In genomic region chr14:31283153-31283552, GRCh38 we compare ENCODE assay signal across 20 cellular contexts.
DNase-seq lines count a peak whose midpoint lies in the region; ATAC-seq lines count a peak whose summit lies in the region.
"Had no signal": no experiment of that assay in that cellular context is flagged by ENCODE, and none has a peak within 500 bp of the region (broad histone marks: within the 10 kb centered on the region; RNA-seq: fewer than 3 reads in every experiment).

No MANE protein-coding gene starts in this region.

- intact Hi-C loops in dendritic cell treated with granulocyte-macrophage colony-stimulating factor and Interleukin-4, amounts not matched to agents 40 ng/mL and 50 ng/mL, for 4 days (cut with micrococcal nuclease) = no loop called here
- intact Hi-C loops in activated T-helper 2 cell treated with anti-CD3 and anti-CD28 coated beads, Interferon-gamma antibody, Interleukin-2, Interleukin-4, amounts not matched to agents 10 μg/mL and 5 μg/mL and 100 μg/mL, durations not matched to agents 14 hours and 24 hours and 36 hours (cut with micrococcal nuclease) = loop anchor here (2.0 kb wide), 1 partner anchor 74 kb away; no protein-coding TSS in a partner anchor

- H3K9me3 Mint-ChIP-seq in dendritic cell treated with granulocyte-macrophage colony-stimulating factor and Interleukin-4, amounts not matched to agents 40 ng/mL and 50 ng/mL, for 4 days = peaks cover 9% of the 10 kb centered on the region
- H3K9me3 Mint-ChIP-seq in activated T-helper 2 cell treated with anti-CD3 and anti-CD28 coated beads, Interferon-gamma antibody, Interleukin-2, Interleukin-4, amounts not matched to agents 10 μg/mL and 5 μg/mL and 100 μg/mL, durations not matched to agents 14 hours and 24 hours and 36 hours = peaks cover 11% of the 10 kb centered on the region
- peaks cover 14% of the 10 kb centered on the region for H3K9me3 Mint-ChIP-seq in activated CD4-positive, alpha-beta memory T cell treated with anti-CD3 and anti-CD28 coated beads, Interleukin-2, amount 10 ng/mL, durations not matched to agents 7 days and 5 days
- H3K9me3 Mint-ChIP-seq: activated CD8-positive, alpha-beta T cell treated with anti-CD3 and anti-CD28 coated beads for 36 hours; effector memory CD8-positive, alpha-beta T cell; HFFc6 had no signal

- no peak overlapping the region for H3K4me3 Mint-ChIP-seq in dendritic cell treated with granulocyte-macrophage colony-stimulating factor and Interleukin-4, amounts not matched to agents 40 ng/mL and 50 ng/mL, for 4 days
- H3K4me3 Mint-ChIP-seq in activated T-helper 2 cell treated with anti-CD3 and anti-CD28 coated beads, Interferon-gamma antibody, Interleukin-2, Interleukin-4, amounts not matched to agents 10 μg/mL and 5 μg/mL and 100 μg/mL, durations not matched to agents 14 hours and 24 hours and 36 hours (ENCODE audit: low read depth) = no peak overlapping the region
- H3K4me3 Mint-ChIP-seq in activated CD4-positive, alpha-beta memory T cell treated with anti-CD3 and anti-CD28 coated beads, Interleukin-2, amount 10 ng/mL, durations not matched to agents 7 days and 5 days = no peak overlapping the region
- H3K4me3 Mint-ChIP-seq: activated CD8-positive, alpha-beta T cell treated with anti-CD3 and anti-CD28 coated beads for 36 hours; activated naive CD4-positive, alpha-beta T cell treated with anti-CD3 and anti-CD28 coated beads, Interleukin-2, amount 10 ng/mL, durations not matched to agents 7 days and 5 days; activated T-cell treated with anti-CD3 and anti-CD28 coated beads, Interleukin-2, amount 50 U/mL, for 24 hours; CD4-positive, alpha-beta T cell; effector memory CD8-positive, alpha-beta T cell; HFFc6 had no signal

- CTCF ChIA-PET in activated CD4-positive, alpha-beta memory T cell treated with anti-CD3 and anti-CD28 coated beads, Interleukin-2, amount 10 ng/mL, durations not matched to agents 7 days and 5 days (lab: Charles Lee) = no interaction called here

- peaks cover 8% of the 10 kb centered on the region for H3K4me1 Mint-ChIP-seq in dendritic cell treated with granulocyte-macrophage colony-stimulating factor and Interleukin-4, amounts not matched to agents 40 ng/mL and 50 ng/mL, for 4 days (ENCODE audit: low read depth)
- peaks cover 5% of the 10 kb centered on the region for H3K4me1 Mint-ChIP-seq in activated T-helper 2 cell treated with anti-CD3 and anti-CD28 coated beads, Interferon-gamma antibody, Interleukin-2, Interleukin-4, amounts not matched to agents 10 μg/mL and 5 μg/mL and 100 μg/mL, durations not matched to agents 14 hours and 24 hours and 36 hours (ENCODE audit: low read depth)
- H3K4me1 Mint-ChIP-seq in activated CD4-positive, alpha-beta memory T cell treated with anti-CD3 and anti-CD28 coated beads, Interleukin-2, amount 10 ng/mL, durations not matched to agents 7 days and 5 days = peaks cover 9% of the 10 kb centered on the region

- peak overlapping the region; percentile 89 for H3K27ac Mint-ChIP-seq in dendritic cell treated with granulocyte-macrophage colony-stimulating factor and Interleukin-4, amounts not matched to agents 40 ng/mL and 50 ng/mL, for 4 days
- H3K27ac Mint-ChIP-seq in activated T-helper 2 cell treated with anti-CD3 and anti-CD28 coated beads, Interferon-gamma antibody, Interleukin-2, Interleukin-4, amounts not matched to agents 10 μg/mL and 5 μg/mL and 100 μg/mL, durations not matched to agents 14 hours and 24 hours and 36 hours = no peak overlapping the region
- H3K27ac Mint-ChIP-seq in activated CD4-positive, alpha-beta memory T cell treated with anti-CD3 and anti-CD28 coated beads, Interleukin-2, amount 10 ng/mL, durations not matched to agents 7 days and 5 days = no peak overlapping the region
- H3K27ac Mint-ChIP-seq: activated CD8-positive, alpha-beta T cell treated with anti-CD3 and anti-CD28 coated beads for 36 hours; activated naive CD4-positive, alpha-beta T cell treated with anti-CD3 and anti-CD28 coated beads, Interleukin-2, amount 10 ng/mL, durations not matched to agents 7 days and 5 days; activated T-cell treated with anti-CD3 and anti-CD28 coated beads, Interleukin-2, amount 50 U/mL, for 24 hours; CD4-positive, alpha-beta T cell; effector memory CD8-positive, alpha-beta T cell had no signal

- peak; percentile 9 for ATAC-seq in GM18861 (IDR thresholded peaks at IDR 0.05; ENCODE audit: unreplicated experiment)
- ATAC-seq in GM21529 (IDR thresholded peaks at IDR 0.05; ENCODE audit: unreplicated experiment) = peak; percentile 21
- ATAC-seq in HG03280 (IDR thresholded peaks at IDR 0.05; ENCODE audit: unreplicated experiment) = peak; percentile 30
- ATAC-seq in HG02588 (IDR thresholded peaks at IDR 0.05; ENCODE audit: unreplicated experiment) = no peak
- ATAC-seq: activated CD8-positive, alpha-beta T cell treated with anti-CD3 and anti-CD28 coated beads for 36 hours; effector memory CD8-positive, alpha-beta T cell had no signal

- peaks cover 8% of the 10 kb centered on the region for H3K36me3 Mint-ChIP-seq in dendritic cell treated with granulocyte-macrophage colony-stimulating factor and Interleukin-4, amounts not matched to agents 40 ng/mL and 50 ng/mL, for 4 days (ENCODE audit: low read depth)
- no peaks in the 10 kb centered on the region for H3K36me3 Mint-ChIP-seq in activated T-helper 2 cell treated with anti-CD3 and anti-CD28 coated beads, Interferon-gamma antibody, Interleukin-2, Interleukin-4, amounts not matched to agents 10 μg/mL and 5 μg/mL and 100 μg/mL, durations not matched to agents 14 hours and 24 hours and 36 hours (ENCODE audit: low read depth)
- H3K36me3 Mint-ChIP-seq in activated CD4-positive, alpha-beta memory T cell treated with anti-CD3 and anti-CD28 coated beads, Interleukin-2, amount 10 ng/mL, durations not matched to agents 7 days and 5 days (ENCODE audit: low read depth) = no peaks in the 10 kb centered on the region
- H3K36me3 Mint-ChIP-seq: activated naive CD4-positive, alpha-beta T cell treated with anti-CD3 and anti-CD28 coated beads, Interleukin-2, amount 10 ng/mL, durations not matched to agents 7 days and 5 days had no signal

- no peaks in the 10 kb centered on the region for H3K27me3 Mint-ChIP-seq in dendritic cell treated with granulocyte-macrophage colony-stimulating factor and Interleukin-4, amounts not matched to agents 40 ng/mL and 50 ng/mL, for 4 days
- H3K27me3 Mint-ChIP-seq in activated T-helper 2 cell treated with anti-CD3 and anti-CD28 coated beads, Interferon-gamma antibody, Interleukin-2, Interleukin-4, amounts not matched to agents 10 μg/mL and 5 μg/mL and 100 μg/mL, durations not matched to agents 14 hours and 24 hours and 36 hours (ENCODE audit: low read depth) = no peaks in the 10 kb centered on the region
- no peaks in the 10 kb centered on the region for H3K27me3 Mint-ChIP-seq in activated CD4-positive, alpha-beta memory T cell treated with anti-CD3 and anti-CD28 coated beads, Interleukin-2, amount 10 ng/mL, durations not matched to agents 7 days and 5 days
- H3K27me3 Mint-ChIP-seq: activated CD8-positive, alpha-beta T cell treated with anti-CD3 and anti-CD28 coated beads for 36 hours; activated naive CD4-positive, alpha-beta T cell treated with anti-CD3 and anti-CD28 coated beads, Interleukin-2, amount 10 ng/mL, durations not matched to agents 7 days and 5 days; activated T-cell treated with anti-CD3 and anti-CD28 coated beads, Interleukin-2, amount 50 U/mL, for 24 hours; CD4-positive, alpha-beta T cell; effector memory CD8-positive, alpha-beta T cell had no signal

- no peak for DNase-seq in glomerular visceral epithelial cell (ENCODE audit: extremely low spot score)
- DNase-seq in activated T-helper 2 cell treated with anti-CD3 and anti-CD28 coated beads, Interferon-gamma antibody, Interleukin-2, Interleukin-4, amounts not matched to agents 10 μg/mL and 5 μg/mL and 100 μg/mL, durations not matched to agents 14 hours and 24 hours and 36 hours (ENCODE audit: low spot score) = no peak
- no peak for DNase-seq in activated CD4-positive, alpha-beta memory T cell treated with anti-CD3 and anti-CD28 coated beads, Interleukin-2, amount 10 ng/mL, durations not matched to agents 7 days and 5 days
- DNase-seq: activated CD8-positive, alpha-beta T cell treated with anti-CD3 and anti-CD28 coated beads for 36 hours; activated naive CD4-positive, alpha-beta T cell treated with anti-CD3 and anti-CD28 coated beads, Interleukin-2, amount 10 ng/mL, durations not matched to agents 7 days and 5 days; activated T-cell treated with anti-CD3 and anti-CD28 coated beads, Interleukin-2, amount 50 U/mL, for 24 hours; aorta; CD4-positive, alpha-beta T cell; cerebellar nuclear complex; effector memory CD8-positive, alpha-beta T cell; HFFc6; left ventricle myocardium inferior; NCI-H187 treated with DMSO at 0.1 percent for 48 hours; Peyer's patch; T-helper 2 cell had no signal

- POLR2A ChIA-PET in activated CD4-positive, alpha-beta memory T cell treated with anti-CD3 and anti-CD28 coated beads, Interleukin-2, amount 10 ng/mL, durations not matched to agents 7 days and 5 days (lab: Charles Lee) = interaction anchor here (1.3 kb wide), 1 partner anchor 75 kb away, joined by 3 read pairs; no protein-coding TSS in a partner anchor
